In the genomic region with DNA sequence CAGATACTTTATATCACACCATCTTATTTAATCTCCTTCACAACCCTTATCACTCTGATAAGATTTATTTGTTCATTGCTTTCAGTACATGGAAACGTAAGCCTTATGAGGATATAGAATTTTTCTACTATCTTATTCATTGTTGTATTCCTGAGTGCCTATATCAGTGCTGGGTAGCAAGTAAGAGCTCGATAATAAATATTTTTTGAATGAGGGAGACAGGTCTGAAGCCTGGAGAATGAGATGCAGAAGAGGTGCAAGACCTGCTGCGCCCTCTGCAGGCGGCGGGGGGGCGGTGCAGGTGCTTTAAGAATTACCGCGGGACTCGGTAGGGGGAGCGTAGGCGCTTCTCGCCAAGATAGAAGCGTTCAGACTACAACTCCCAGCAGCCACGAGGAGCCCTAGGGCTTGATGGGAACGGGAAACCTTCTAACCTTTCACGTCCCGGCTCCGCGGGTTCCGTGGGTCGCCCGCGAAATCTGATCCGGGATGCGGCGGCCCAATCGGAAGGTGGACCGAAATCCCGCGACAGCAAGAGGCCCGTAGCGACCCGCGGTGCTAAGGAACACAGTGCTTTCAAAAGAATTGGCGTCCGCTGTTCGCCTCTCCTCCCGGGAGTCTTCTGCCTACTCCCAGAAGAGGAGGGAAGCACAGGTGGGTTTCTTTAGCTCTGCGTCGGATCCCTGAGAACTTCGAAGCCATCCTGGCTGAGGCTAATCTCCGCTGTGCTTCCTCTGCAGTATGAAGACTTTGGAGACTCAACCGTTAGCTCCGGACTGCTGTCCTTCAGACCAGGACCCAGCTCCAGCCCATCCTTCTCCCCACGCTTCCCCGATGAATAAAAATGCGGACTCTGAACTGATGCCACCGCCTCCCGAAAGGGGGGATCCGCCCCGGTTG, we compare ENCODE assay signal across 1 cellular context.
TF ChIP-seq lines count a peak whose summit lies in the region.

A gene (plus strand): TSS at position 570 of the 900 bp plus-strand sequence. CDS start 172 bp downstream, at position 742.

TF ChIP-seq in GM23338, 12 proteins besides CTCF, POLR2A, EP300 and RAD21 (continued from another document):
- TF ChIP-seq, protein P1, sequence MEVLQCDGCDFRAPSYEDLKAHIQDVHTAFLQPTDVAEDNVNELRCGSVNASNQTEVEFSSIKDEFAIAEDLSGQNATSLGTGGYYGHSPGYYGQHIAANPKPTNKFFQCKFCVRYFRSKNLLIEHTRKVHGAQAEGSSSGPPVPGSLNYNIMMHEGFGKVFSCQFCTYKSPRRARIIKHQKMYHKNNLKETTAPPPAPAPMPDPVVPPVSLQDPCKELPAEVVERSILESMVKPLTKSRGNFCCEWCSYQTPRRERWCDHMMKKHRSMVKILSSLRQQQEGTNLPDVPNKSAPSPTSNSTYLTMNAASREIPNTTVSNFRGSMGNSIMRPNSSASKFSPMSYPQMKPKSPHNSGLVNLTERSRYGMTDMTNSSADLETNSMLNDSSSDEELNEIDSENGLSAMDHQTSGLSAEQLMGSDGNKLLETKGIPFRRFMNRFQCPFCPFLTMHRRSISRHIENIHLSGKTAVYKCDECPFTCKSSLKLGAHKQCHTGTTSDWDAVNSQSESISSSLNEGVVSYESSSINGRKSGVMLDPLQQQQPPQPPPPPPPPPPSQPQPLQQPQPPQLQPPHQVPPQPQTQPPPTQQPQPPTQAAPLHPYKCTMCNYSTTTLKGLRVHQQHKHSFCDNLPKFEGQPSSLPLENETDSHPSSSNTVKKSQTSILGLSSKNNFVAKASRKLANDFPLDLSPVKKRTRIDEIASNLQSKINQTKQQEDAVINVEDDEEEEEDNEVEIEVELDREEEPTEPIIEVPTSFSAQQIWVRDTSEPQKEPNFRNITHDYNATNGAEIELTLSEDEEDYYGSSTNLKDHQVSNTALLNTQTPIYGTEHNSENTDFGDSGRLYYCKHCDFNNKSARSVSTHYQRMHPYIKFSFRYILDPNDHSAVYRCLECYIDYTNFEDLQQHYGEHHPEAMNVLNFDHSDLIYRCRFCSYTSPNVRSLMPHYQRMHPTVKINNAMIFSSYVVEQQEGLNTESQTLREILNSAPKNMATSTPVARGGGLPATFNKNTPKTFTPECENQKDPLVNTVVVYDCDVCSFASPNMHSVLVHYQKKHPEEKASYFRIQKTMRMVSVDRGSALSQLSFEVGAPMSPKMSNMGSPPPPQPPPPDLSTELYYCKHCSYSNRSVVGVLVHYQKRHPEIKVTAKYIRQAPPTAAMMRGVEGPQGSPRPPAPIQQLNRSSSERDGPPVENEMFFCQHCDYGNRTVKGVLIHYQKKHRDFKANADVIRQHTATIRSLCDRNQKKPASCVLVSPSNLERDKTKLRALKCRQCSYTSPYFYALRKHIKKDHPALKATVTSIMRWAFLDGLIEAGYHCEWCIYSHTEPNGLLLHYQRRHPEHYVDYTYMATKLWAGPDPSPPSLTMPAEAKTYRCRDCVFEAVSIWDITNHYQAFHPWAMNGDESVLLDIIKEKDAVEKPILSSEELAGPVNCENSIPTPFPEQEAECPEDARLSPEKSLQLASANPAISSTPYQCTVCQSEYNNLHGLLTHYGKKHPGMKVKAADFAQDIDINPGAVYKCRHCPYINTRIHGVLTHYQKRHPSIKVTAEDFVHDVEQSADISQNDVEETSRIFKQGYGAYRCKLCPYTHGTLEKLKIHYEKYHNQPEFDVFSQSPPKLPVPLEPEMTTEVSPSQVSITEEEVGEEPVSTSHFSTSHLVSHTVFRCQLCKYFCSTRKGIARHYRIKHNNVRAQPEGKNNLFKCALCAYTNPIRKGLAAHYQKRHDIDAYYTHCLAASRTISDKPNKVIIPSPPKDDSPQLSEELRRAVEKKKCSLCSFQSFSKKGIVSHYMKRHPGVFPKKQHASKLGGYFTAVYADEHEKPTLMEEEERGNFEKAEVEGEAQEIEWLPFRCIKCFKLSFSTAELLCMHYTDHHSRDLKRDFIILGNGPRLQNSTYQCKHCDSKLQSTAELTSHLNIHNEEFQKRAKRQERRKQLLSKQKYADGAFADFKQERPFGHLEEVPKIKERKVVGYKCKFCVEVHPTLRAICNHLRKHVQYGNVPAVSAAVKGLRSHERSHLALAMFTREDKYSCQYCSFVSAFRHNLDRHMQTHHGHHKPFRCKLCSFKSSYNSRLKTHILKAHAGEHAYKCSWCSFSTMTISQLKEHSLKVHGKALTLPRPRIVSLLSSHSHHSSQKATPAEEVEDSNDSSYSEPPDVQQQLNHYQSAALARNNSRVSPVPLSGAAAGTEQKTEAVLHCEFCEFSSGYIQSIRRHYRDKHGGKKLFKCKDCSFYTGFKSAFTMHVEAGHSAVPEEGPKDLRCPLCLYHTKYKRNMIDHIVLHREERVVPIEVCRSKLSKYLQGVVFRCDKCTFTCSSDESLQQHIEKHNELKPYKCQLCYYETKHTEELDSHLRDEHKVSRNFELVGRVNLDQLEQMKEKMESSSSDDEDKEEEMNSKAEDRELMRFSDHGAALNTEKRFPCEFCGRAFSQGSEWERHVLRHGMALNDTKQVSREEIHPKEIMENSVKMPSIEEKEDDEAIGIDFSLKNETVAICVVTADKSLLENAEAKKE (CRISPR knock-in tag; IDR thresholded peaks at IDR 0.05) = no peak
- TF ChIP-seq, protein P2, sequence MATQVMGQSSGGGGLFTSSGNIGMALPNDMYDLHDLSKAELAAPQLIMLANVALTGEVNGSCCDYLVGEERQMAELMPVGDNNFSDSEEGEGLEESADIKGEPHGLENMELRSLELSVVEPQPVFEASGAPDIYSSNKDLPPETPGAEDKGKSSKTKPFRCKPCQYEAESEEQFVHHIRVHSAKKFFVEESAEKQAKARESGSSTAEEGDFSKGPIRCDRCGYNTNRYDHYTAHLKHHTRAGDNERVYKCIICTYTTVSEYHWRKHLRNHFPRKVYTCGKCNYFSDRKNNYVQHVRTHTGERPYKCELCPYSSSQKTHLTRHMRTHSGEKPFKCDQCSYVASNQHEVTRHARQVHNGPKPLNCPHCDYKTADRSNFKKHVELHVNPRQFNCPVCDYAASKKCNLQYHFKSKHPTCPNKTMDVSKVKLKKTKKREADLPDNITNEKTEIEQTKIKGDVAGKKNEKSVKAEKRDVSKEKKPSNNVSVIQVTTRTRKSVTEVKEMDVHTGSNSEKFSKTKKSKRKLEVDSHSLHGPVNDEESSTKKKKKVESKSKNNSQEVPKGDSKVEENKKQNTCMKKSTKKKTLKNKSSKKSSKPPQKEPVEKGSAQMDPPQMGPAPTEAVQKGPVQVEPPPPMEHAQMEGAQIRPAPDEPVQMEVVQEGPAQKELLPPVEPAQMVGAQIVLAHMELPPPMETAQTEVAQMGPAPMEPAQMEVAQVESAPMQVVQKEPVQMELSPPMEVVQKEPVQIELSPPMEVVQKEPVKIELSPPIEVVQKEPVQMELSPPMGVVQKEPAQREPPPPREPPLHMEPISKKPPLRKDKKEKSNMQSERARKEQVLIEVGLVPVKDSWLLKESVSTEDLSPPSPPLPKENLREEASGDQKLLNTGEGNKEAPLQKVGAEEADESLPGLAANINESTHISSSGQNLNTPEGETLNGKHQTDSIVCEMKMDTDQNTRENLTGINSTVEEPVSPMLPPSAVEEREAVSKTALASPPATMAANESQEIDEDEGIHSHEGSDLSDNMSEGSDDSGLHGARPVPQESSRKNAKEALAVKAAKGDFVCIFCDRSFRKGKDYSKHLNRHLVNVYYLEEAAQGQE (IDR thresholded peaks at IDR 0.05; ENCODE audit: unreplicated experiment) = no peak
- no peak for TF ChIP-seq ZNF331 (CRISPR knock-in tag; IDR thresholded peaks at IDR 0.05; ENCODE audit: low read depth)
- TF ChIP-seq CREB1 (CRISPR knock-in tag; IDR thresholded peaks at IDR 0.05; ENCODE audit: low read depth) = 0 out of 2 replicates have a peak, but pooled peaks have one; percentile 29
- no peak for TF ChIP-seq ZNF114 (CRISPR knock-in tag; IDR thresholded peaks at IDR 0.05)
- peak; percentile 82 for TF ChIP-seq POLR2AphosphoS5 (IDR thresholded peaks at IDR 0.05; ENCODE audit: low read depth)
- no peak for TF ChIP-seq EZH2 (IDR thresholded peaks at IDR 0.05; ENCODE audit: low read depth, unreplicated experiment)
- no peak for TF ChIP-seq STAT1 (IDR thresholded peaks at IDR 0.05; ENCODE audit: unreplicated experiment)
